Comparison of ENCODE assay signal across 7 cellular contexts in the genomic region with DNA sequence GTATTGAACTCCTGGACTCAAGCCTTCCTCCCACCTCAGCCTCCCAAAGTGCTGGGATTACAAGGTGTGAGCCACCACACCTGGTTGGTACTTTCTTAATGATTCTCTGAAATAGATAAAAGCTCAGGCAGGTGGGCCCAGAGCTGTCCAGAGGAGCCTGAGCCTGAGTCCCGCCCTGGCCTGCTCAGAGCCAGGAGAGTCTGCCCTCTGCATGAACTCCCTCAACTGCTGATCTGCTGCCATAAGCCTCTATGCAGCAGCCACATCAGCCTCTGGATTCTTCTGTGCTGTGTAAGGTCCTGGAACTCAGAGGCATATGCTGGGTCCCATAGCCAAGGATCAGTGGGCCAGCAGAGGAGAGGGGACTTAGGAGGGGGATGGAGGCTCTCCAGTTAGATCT. TPM values are rescaled to one million over a fixed set of nuclear protein-coding genes. Genes with fewer than 3 reads are reported as not detected.
A peak's percentile ranks its signal among the peaks of the same experiment; 100 is the strongest.
DNase-seq lines count a peak whose midpoint lies in the region; ATAC-seq and TF ChIP-seq lines count a peak whose summit lies in the region.

No MANE protein-coding gene starts in this region.

- H3K27ac ChIP-seq in testis = peak overlapping the region in 1 of 2 donors; percentile 69

- H3K9me3 ChIP-seq in MG63 (no peaks in the 10 kb centered on the region), testis (no peaks in the 10 kb centered on the region)

- TF ChIP-seq POLR2A in testis (IDR thresholded peaks at IDR 0.05) = no peak

- DNase-seq in MG63 (peak; percentile 84), astrocyte of the hippocampus (ENCODE audit: low read depth, low spot score) (peak; percentile 85), left colon (peak; percentile 35 to 63), testis (peak; percentile 76), NCI-H2029 (lab: John Stamatoyannopoulos, UW) (no peak), DMS153 (lab: John Stamatoyannopoulos, UW) (no peak), glomerular visceral epithelial cell (ENCODE audit: extremely low spot score) (no peak)

- TF ChIP-seq CTCF in testis (IDR thresholded peaks at IDR 0.05) = no peak

- ATAC-seq in left colon = no peak

- H3K27me3 ChIP-seq in MG63 (no peaks in the 10 kb centered on the region), testis (no peaks in the 10 kb centered on the region)

- H3K4me3 ChIP-seq in MG63 = no peak overlapping the region
- H3K4me3 ChIP-seq in testis = no peak overlapping the region

- intact Hi-C loops in left colon (cut with DNase I, micrococcal nuclease) (no loop called here), testis (cut with DNase I; ENCODE audit: low total_unique reads) (no loop called here)

- peaks cover 80% of the 10 kb centered on the region for H3K4me1 ChIP-seq in testis

- WGBS in testis, 2 donors = 29 to 50% methylated on average over 1 of the region's 1 CpG

- H3K36me3 ChIP-seq in MG63 (no peaks in the 10 kb centered on the region), testis (ENCODE audit: low read depth, missing control alignments) (no peaks in the 10 kb centered on the region)

RNA-seq across cellular contexts. Expression of gene DDIT4, which starts 23.1 kb away (rescaled TPM):
- total RNA-seq in MG63 (2014; rRNA removed; shearing (Covaris generic); ENCODE audit: low replicate concordance) = 260 and 266 TPM in 2 replicates
- total RNA-seq in left colon = 100 to 1,000 TPM in 1 of 2 donors, 10 to 100 TPM in 1; 60.1 to 210 TPM
- total RNA-seq in testis = 10 to 100 TPM; 69.6 to 94.3 TPM
- 46.6 TPM for polyA plus RNA-seq in testis (ENCODE audit: insufficient read depth, low read depth, low replicate concordance)

RNA-seq across cellular contexts. Expression of gene ASCC1, which starts 34.6 kb away (rescaled TPM):
- total RNA-seq in MG63 (2014; rRNA removed; shearing (Covaris generic); ENCODE audit: low replicate concordance) = 12.6 and 28.1 TPM in 2 replicates
- total RNA-seq in left colon (10 to 100 TPM; 17.7 to 17.9 TPM), testis (10 to 100 TPM; 48.8 to 58.3 TPM)
- polyA plus RNA-seq in testis (ENCODE audit: insufficient read depth, low read depth, low replicate concordance) = 47.4 TPM

RNA-seq across cellular contexts. Expression of gene ANAPC16, which starts 34.9 kb away (rescaled TPM):
- 61.1 and 141 TPM in 2 replicates for total RNA-seq in MG63 (2014; rRNA removed; shearing (Covaris generic); ENCODE audit: low replicate concordance)
- 10 to 100 TPM; 75.6 to 83.8 TPM for total RNA-seq in left colon
- 10 to 100 TPM; 43.8 to 47.9 TPM for total RNA-seq in testis
- polyA plus RNA-seq in testis (ENCODE audit: insufficient read depth, low read depth, low replicate concordance) = 96.0 TPM

Comparison
In these comparisons a context has a peak if more than half of its experiments do, and no peak if none do; other contexts are left out.
1. DNase-seq: peak in MG63 (single experiment), astrocyte of the hippocampus (single experiment), left colon (2 of 2) and testis (single experiment); none in NCI-H2029 (single experiment), DMS153 (single experiment) and glomerular visceral epithelial cell (single experiment).